9 cellular contexts compared by ENCODE assay signal in the genomic region with DNA sequence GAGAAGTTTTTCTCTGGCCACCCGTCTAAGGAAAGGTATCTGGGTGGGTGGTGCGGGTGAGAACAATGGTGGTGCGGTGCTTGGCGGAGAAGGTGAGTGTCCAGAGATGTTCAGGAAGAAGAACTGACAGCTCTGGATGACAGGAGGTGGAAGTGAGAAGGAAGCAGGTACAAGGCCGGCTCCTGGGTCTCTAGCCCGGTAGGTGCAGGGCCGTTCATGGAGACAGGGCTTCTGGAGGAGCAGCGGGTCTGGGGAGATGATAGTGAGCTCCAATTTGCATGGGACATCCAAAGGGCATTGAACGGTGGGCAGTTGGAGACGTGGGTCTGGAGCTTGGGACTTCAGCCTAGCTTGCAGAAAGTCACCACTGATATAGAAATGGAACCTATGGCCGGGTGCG. TPM values are rescaled to one million over a fixed set of nuclear protein-coding genes. Genes with fewer than 3 reads are reported as not detected.
DNase-seq lines count a peak whose midpoint lies in the region; TF ChIP-seq lines count a peak whose summit lies in the region.
"Had no signal": no experiment of that assay in that cellular context is flagged by ENCODE, and none has a peak within 500 bp of the region (broad histone marks: within the 10 kb centered on the region; RNA-seq: fewer than 3 reads in every experiment).

No MANE protein-coding gene starts in this region.

- H4K20me1 ChIP-seq in DOHH2 (ENCODE audit: control insufficient read depth, insufficient read depth, low read depth, low read length) (no peaks in the 10 kb centered on the region), OCI-LY3 (ENCODE audit: insufficient read depth, low read length) (no peaks in the 10 kb centered on the region)

- peak overlapping the region; percentile 68 for H3K4me3 ChIP-seq in DOHH2 (ENCODE audit: low read length)
- peak overlapping the region; percentile 72 for H3K4me3 ChIP-seq in OCI-LY3 (ENCODE audit: low read length)
- H3K4me3 ChIP-seq in esophagus squamous epithelium, result peak overlapping the region in 1 of 4 donors; percentile 64

- H3K27me3 ChIP-seq in DOHH2 (ENCODE audit: control insufficient read depth, low read length), result no peaks in the 10 kb centered on the region
- H3K27me3 ChIP-seq in OCI-LY3 (ENCODE audit: low read depth, low read length), result no peaks in the 10 kb centered on the region
- no peaks in the 10 kb centered on the region for H3K27me3 ChIP-seq in esophagus squamous epithelium

- 73 to 82% methylated on average over 6 to 11 of the region's 12 CpGs for WGBS in esophagus squamous epithelium, 2 donors

- peak overlapping the region; percentile 65 for H3K4me2 ChIP-seq in DOHH2 (ENCODE audit: low read length)
- peak overlapping the region; percentile 64 for H3K4me2 ChIP-seq in OCI-LY3 (ENCODE audit: low read length)

- no peak for DNase-seq in esophagus squamous epithelium (lab: John Stamatoyannopoulos, UW)
- peak; percentile 8 for DNase-seq in retina
- no peak for DNase-seq in HT-29 (ENCODE audit: low spot score)
- no peak for DNase-seq in GM13977 (ENCODE audit: low spot score)
- DNase-seq in NCI-H1694 (lab: John Stamatoyannopoulos, UW), result no peak
- DNase-seq: activated effector memory CD4-positive, alpha-beta T cell treated with Interleukin-2 at 50 U/mL for 16 hours; effector CD4-positive, alpha-beta T cell had no signal

- H3K27ac ChIP-seq in DOHH2 (ENCODE audit: low read depth, low read length), result no peak overlapping the region
- H3K27ac ChIP-seq in OCI-LY3 (ENCODE audit: low read length), result no peak overlapping the region
- peak overlapping the region in 3 of 4 donors; percentile 70 to 79 (median 71) for H3K27ac ChIP-seq in esophagus squamous epithelium

- H3K9me2 ChIP-seq in DOHH2 (replicated peaks; ENCODE audit: control insufficient read depth, low read length), result no peaks in the 10 kb centered on the region

- in situ Hi-C loops in GM13977 (cut with MboI; ENCODE audit: low pct_unique_long_range_greater_than_20kb, low sequenced_read_pairs, unreplicated experiment), result no loop called here

- no peak for TF ChIP-seq POLR2A in esophagus squamous epithelium (IDR thresholded peaks at IDR 0.05)

- no peak overlapping the region for H2AFZ ChIP-seq in OCI-LY3 (ENCODE audit: low read depth, low read length)

- TF ChIP-seq CTCF in DOHH2 (IDR thresholded peaks at IDR 0.05; ENCODE audit: low read depth, low read length, poor library complexity, severe bottlenecking) (no peak), OCI-LY3 (IDR thresholded peaks at IDR 0.05; ENCODE audit: low read depth, low read length) (no peak), esophagus squamous epithelium (IDR thresholded peaks at IDR 0.05) (no peak), GM13977 (IDR thresholded peaks at IDR 0.05; ENCODE audit: extremely low read depth, insufficient read depth, missing control alignments) (no peak)

- H3K36me3 ChIP-seq in DOHH2 (ENCODE audit: control insufficient read depth, low read length) (no peaks in the 10 kb centered on the region), OCI-LY3 (replicated peaks; ENCODE audit: low read depth, low read length) (no peaks in the 10 kb centered on the region), esophagus squamous epithelium (no peaks in the 10 kb centered on the region)

- H3K9me3 ChIP-seq in DOHH2 (ENCODE audit: control insufficient read depth, insufficient read depth, low read length) (no peaks in the 10 kb centered on the region), OCI-LY3 (ENCODE audit: insufficient read depth, low read length) (no peaks in the 10 kb centered on the region), esophagus squamous epithelium (no peaks in the 10 kb centered on the region)

- no peaks in the 10 kb centered on the region for H3F3A ChIP-seq in DOHH2 (ENCODE audit: control insufficient read depth, insufficient read depth)

- H3K4me1 ChIP-seq in DOHH2 (ENCODE audit: control insufficient read depth, low read length), result peaks cover 7% of the 10 kb centered on the region
- H3K4me1 ChIP-seq in OCI-LY3 (ENCODE audit: low read length), result 0 out of 2 replicates have a peak, but pooled peaks cover 3% of the 10 kb centered on the region
- H3K4me1 ChIP-seq in esophagus squamous epithelium, result peaks cover 0 to 9% (median 4%) of the 10 kb centered on the region in 3 donors

- intact Hi-C loops in esophagus squamous epithelium (cut with DNase I), result no loop called here

- peak overlapping the region; percentile 27; the same call in 1 of the 2 replicates for H3K9ac ChIP-seq in OCI-LY3 (ENCODE audit: low read length)

- no peaks in the 10 kb centered on the region for H3K79me2 ChIP-seq in DOHH2 (ENCODE audit: control insufficient read depth, low read length)
- no peaks in the 10 kb centered on the region for H3K79me2 ChIP-seq in OCI-LY3 (ENCODE audit: low read length)

RNA-seq across cellular contexts. Expression of gene FAHD2B, which starts 1.0 kb away (rescaled TPM):
- 10 to 100 TPM in 1 of 4 donors, 1 to 10 TPM in 3; 1.4 to 11.1 (median 5.3) TPM for total RNA-seq in esophagus squamous epithelium
- total RNA-seq in HT-29 (2014; rRNA removed; shearing (Covaris generic)), result 3.3 and 4.1 TPM in 2 replicates

RNA-seq across cellular contexts. Expression of gene ANKRD36, which starts 17.3 kb away (rescaled TPM):
- total RNA-seq in esophagus squamous epithelium, result 10 to 100 TPM in 1 of 4 donors, 1 to 10 TPM in 3; 4.7 to 25.7 (median 8.5) TPM
- 6.2 and 8.1 TPM in 2 replicates for total RNA-seq in HT-29 (2014; rRNA removed; shearing (Covaris generic))

Comparison
In these comparisons a context has a peak if more than half of its experiments do, and no peak if none do; other contexts are left out.
1. H3K27ac ChIP-seq: peak in esophagus squamous epithelium (3 of 4); none in DOHH2 (single experiment) and OCI-LY3 (single experiment).